9 cellular contexts compared by ENCODE assay signal in the genomic region with DNA sequence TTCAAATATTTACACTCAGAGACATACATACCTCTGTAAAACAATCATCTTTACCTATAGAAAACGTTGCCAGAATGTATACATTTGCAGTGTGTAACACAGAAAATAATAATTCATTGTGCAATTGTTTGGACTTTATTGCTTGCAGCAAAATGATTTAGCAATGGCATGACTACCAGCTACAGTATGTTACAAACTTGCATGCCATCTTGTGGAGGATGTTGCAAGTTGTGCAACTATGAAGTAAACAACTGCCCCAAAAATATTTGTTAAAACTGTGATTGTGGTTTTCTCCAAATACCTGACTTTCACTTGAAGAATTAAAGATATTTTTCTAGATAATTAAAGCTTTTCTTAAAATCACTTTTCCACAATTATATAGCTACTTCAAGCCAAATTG. TPM values are rescaled to one million over a fixed set of nuclear protein-coding genes. Genes with fewer than 3 reads are reported as not detected.
DNase-seq lines count a peak whose midpoint lies in the region; ATAC-seq and TF ChIP-seq lines count a peak whose summit lies in the region.
"Had no signal": no experiment of that assay in that cellular context is flagged by ENCODE, and none has a peak within 500 bp of the region (broad histone marks: within the 10 kb centered on the region; RNA-seq: fewer than 3 reads in every experiment).

No MANE protein-coding gene starts in this region.

- CTCF ChIA-PET in BJ (lab: Yijun Ruan, JAX), result interaction anchor here (0.7 to 3.2 kb wide), 4 partner anchors 12 to 441 kb away, joined by 3 to 28 read pairs (median 3); no protein-coding TSS in a partner anchor

- no peaks in the 10 kb centered on the region for H3K4me1 ChIP-seq in liver (ENCODE audit: control insufficient read depth in 4 of 4, insufficient read depth in 4 of 4, low read length in 3 of 4)

- H3K27me3 ChIP-seq in BJ (ENCODE audit: control insufficient read depth, insufficient read depth, low read length) (0 out of 2 replicates have a peak, but pooled peaks cover 1% of the 10 kb centered on the region), liver (ENCODE audit: control insufficient read depth in 4 of 4, insufficient read depth in 4 of 4, low read length in 3 of 4) (no peaks in the 10 kb centered on the region)

- in situ Hi-C loops in astrocyte of the spinal cord (cut with HindIII; ENCODE audit: low sequenced_read_pairs), result no loop called here
- in situ Hi-C loops in KBM-7 (cut with MboI; ENCODE audit: low pct_unique_long_range_greater_than_20kb, low sequenced_read_pairs), result no loop called here

- 15% methylated on average over 1 of the region's 1 CpG for WGBS in liver
- 2 to 3% methylated on average over 1 of the region's 1 CpG for WGBS in lower leg skin, 2 donors

- POLR2A ChIA-PET in BJ (lab: Charles Lee), result no interaction called here

- intact Hi-C loops in lower leg skin (cut with DNase I; ENCODE audit: low total_unique reads), result no loop called here

- H3K9me3 ChIP-seq in liver (ENCODE audit: control insufficient read depth in 4 of 4, low read length in 3 of 4), result no peaks in the 10 kb centered on the region

- ATAC-seq in left lobe of liver, result no peak

- TF ChIP-seq CTCF in BJ (IDR thresholded peaks at IDR 0.05; ENCODE audit: insufficient read depth, low read depth, low read length), result peak; percentile 40; the same call in 1 of the 2 replicates
- TF ChIP-seq CTCF in astrocyte of the spinal cord (IDR thresholded peaks at IDR 0.05; ENCODE audit: low read depth, low read length), result peak; percentile 41
- peak; percentile 16 for TF ChIP-seq CTCF in liver (IDR thresholded peaks at IDR 0.05; ENCODE audit: low read depth, low read length, missing input control)
- no peak for TF ChIP-seq CTCF in lower leg skin (IDR thresholded peaks at IDR 0.05)

- no peak for TF ChIP-seq POLR2A in lower leg skin (IDR thresholded peaks at IDR 0.05)

- no peak overlapping the region for H3K9ac ChIP-seq in liver (ENCODE audit: low read depth in 1 of 2, low read length in 2 of 2)

- peak; percentile 42 to 56 for TF ChIP-seq RAD21 in liver (IDR thresholded peaks at IDR 0.05)

- H3K4me3 ChIP-seq in BJ (ENCODE audit: low read depth, low read length) (no peak overlapping the region), astrocyte of the spinal cord (ENCODE audit: low read depth, low read length) (no peak overlapping the region), liver (ENCODE audit: low read depth in 1 of 3, low read length in 3 of 3) (no peak overlapping the region), lower leg skin (ENCODE audit: low read depth, poor library complexity, severe bottlenecking) (no peak overlapping the region)

- DNase-seq in BJ (ENCODE audit: low read depth), result peak; percentile 35
- DNase-seq in HuH-7.5 (ENCODE audit: low spot score), result peak; percentile 9
- DNase-seq in astrocyte of the spinal cord (ENCODE audit: low read depth, low spot score), result peak; percentile 36
- no peak for DNase-seq in NCI-H2029 treated with DMSO at 0.1 percent for 48 hours (lab: John Stamatoyannopoulos, UW)
- DNase-seq in left lobe of liver (ENCODE audit: low spot score), result no peak
- DNase-seq in KBM-7, result no peak
- DNase-seq in lower leg skin (ENCODE audit: low spot score in 2 of 2), result no peak

- H3K27ac ChIP-seq in liver (ENCODE audit: low read depth in 1 of 2, low read length in 2 of 2), result no peak overlapping the region

- no peaks in the 10 kb centered on the region for H3K36me3 ChIP-seq in BJ (ENCODE audit: control insufficient read depth, insufficient read depth, low read length)
- no peaks in the 10 kb centered on the region for H3K36me3 ChIP-seq in liver (ENCODE audit: control insufficient read depth in 4 of 4, insufficient read depth in 3 of 4, low read depth in 1 of 4, low read length in 3 of 4)

TF ChIP-seq in liver, 16 proteins besides CTCF, POLR2A, EP300 and RAD21:
- TF ChIP-seq HNF4G (IDR thresholded peaks at IDR 0.05) (no peak), FOXA1 (IDR thresholded peaks at IDR 0.05) (no peak), HNF4A (conservative IDR thresholded peaks at IDR 0.05) (no peak), RXRA (IDR thresholded peaks at IDR 0.05) (no peak), TAF1 (conservative IDR thresholded peaks at IDR 0.05) (no peak), GABPA (IDR thresholded peaks at IDR 0.05 in 1 of 2, conservative IDR thresholded peaks at IDR 0.05 in 1 of 2) (no peak), NR2F2 (IDR thresholded peaks at IDR 0.05) (no peak), YY1 (IDR thresholded peaks at IDR 0.05) (no peak), JUND (IDR thresholded peaks at IDR 0.05) (no peak)
- TF ChIP-seq, protein P1, sequence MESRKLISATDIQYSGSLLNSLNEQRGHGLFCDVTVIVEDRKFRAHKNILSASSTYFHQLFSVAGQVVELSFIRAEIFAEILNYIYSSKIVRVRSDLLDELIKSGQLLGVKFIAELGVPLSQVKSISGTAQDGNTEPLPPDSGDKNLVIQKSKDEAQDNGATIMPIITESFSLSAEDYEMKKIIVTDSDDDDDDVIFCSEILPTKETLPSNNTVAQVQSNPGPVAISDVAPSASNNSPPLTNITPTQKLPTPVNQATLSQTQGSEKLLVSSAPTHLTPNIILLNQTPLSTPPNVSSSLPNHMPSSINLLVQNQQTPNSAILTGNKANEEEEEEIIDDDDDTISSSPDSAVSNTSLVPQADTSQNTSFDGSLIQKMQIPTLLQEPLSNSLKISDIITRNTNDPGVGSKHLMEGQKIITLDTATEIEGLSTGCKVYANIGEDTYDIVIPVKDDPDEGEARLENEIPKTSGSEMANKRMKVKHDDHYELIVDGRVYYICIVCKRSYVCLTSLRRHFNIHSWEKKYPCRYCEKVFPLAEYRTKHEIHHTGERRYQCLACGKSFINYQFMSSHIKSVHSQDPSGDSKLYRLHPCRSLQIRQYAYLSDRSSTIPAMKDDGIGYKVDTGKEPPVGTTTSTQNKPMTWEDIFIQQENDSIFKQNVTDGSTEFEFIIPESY (IDR thresholded peaks at IDR 0.05), result no peak

RNA-seq across cellular contexts. Expression of a gene that starts 27.1 kb away (rescaled TPM):
- polyA plus RNA-seq in BJ (2011; rRNA removed), result not detected in 2 replicates
- not detected in 2 replicates for polyA minus RNA-seq in BJ (2011; rRNA and poly(A)+ RNA removed)
- total RNA-seq in liver, result not detected
- polyA plus RNA-seq in liver, result under 1 TPM in 1 of 2 donors, not detected in 1; 0.13 TPM
- total RNA-seq in left lobe of liver, result not detected
- not detected for total RNA-seq in lower leg skin
- total RNA-seq: lung microvascular endothelial cell had no signal

Comparison
In these comparisons a context has a peak if more than half of its experiments do, and no peak if none do; other contexts are left out.
1. DNase-seq: peak in BJ (single experiment), HuH-7.5 (single experiment) and astrocyte of the spinal cord (single experiment); none in NCI-H2029 treated with DMSO at 0.1 percent for 48 hours (single experiment), left lobe of liver (single experiment), KBM-7 (single experiment) and lower leg skin (0 of 2).
2. CTCF ChIP-seq: peak in BJ (single experiment), astrocyte of the spinal cord (single experiment) and liver (single experiment); none in lower leg skin (0 of 3).